8 cellular contexts compared by ENCODE assay signal in the genomic region with DNA sequence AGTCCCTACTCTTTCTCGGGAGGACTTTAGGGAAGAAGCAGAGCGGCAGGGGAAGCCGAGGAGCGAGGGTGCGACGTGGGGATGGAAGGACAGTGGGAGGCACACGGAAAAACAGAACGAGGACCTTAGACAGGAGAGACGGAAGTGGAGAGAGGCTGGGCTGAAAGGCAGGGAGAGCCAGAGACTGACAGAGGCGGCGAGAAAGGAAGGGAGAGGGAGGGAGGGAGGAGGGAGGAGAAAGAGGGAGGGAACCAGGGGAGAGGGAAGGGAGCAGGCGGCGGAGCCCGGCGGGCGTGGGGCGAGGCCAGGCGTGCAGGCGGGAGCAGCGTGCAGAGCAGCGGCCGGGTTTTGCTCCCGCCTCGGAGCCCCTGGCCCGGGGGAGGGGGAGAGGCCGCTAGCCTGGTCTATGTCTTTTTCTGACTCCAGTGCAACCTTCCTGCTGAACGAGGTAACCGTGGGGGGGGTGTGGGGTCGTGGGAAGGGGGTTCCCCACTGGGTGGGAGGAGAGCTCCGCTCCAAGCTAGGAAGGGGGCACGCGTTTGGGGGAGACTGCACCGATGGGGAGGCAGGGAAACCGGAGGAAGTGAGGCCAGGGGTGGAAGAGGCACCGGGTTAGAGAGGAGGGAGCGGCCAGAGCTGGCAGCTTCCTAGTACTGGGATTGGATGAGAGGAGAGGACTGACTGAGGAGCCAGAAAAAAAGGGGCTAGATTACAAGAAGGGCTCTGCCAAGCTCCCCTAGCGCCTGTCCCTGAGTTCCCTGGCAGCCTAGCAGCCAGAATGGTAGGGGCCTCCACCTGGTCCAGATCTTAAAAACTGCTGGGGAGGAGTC. TPM values are rescaled to one million over a fixed set of nuclear protein-coding genes. Genes with fewer than 3 reads are reported as not detected.
A peak's percentile ranks its signal among the peaks of the same experiment; 100 is the strongest.
DNase-seq lines count a peak whose midpoint lies in the region; ATAC-seq, FAIRE-seq and TF ChIP-seq lines count a peak whose summit lies in the region.

No MANE protein-coding gene starts in this region.

- DNase-seq in D721Med (ENCODE audit: insufficient read length, low spot score) (peak; percentile 55), KG1 (lab: John Stamatoyannopoulos, UW) (peak; percentile 32), Panc1 (ENCODE audit: low read depth, low spot score) (peak; percentile 48), anterior cingulate cortex (lab: John Stamatoyannopoulos, UW) (peak in 47 of 58 donors; percentile 19 to 78 (median 52)), left ventricle myocardium superior (peak; percentile 84), pons (ENCODE audit: low spot score) (peak; percentile 63)

- H3K27me3 ChIP-seq in Panc1 (ENCODE audit: control insufficient read depth, insufficient read depth, low read length), result no peaks in the 10 kb centered on the region

- peak overlapping the region; percentile 65 for H3K27ac ChIP-seq in Panc1 (ENCODE audit: low read length)

- intact Hi-C loops in Panc1 (cut with micrococcal nuclease; ENCODE audit: unreplicated experiment) (no loop called here), left ventricle myocardium superior (cut with micrococcal nuclease) (no loop called here)

- in situ Hi-C loops in Panc1 (cut with HindIII; ENCODE audit: low pct_unique_long_range_greater_than_20kb, low sequenced_read_pairs), result no loop called here

- peak overlapping the region; percentile 57 to 89 for H3K4me3 ChIP-seq in Panc1 (ENCODE audit: low read depth in 2 of 2, low read length in 2 of 2)

- peak; percentile 16 for ATAC-seq in GM21381 (IDR thresholded peaks at IDR 0.05; ENCODE audit: unreplicated experiment)
- ATAC-seq in Panc1, result peak; percentile 83
- ATAC-seq in left ventricle myocardium superior, result peak; percentile 86
- ATAC-seq in HG03565 (IDR thresholded peaks at IDR 0.05; ENCODE audit: unreplicated experiment), result no peak

- H3K9me3 ChIP-seq in Panc1 (ENCODE audit: control insufficient read depth, insufficient read depth, low read depth, low read length), result no peaks in the 10 kb centered on the region

- POLR2A ChIA-PET in Panc1 (lab: Charles Lee), result interaction anchor here (0.6 to 0.7 kb wide), 3 partner anchors 26 to 45 kb away, joined by 3 to 7 read pairs (median 6); no protein-coding TSS in a partner anchor

- H3K36me3 ChIP-seq in Panc1 (ENCODE audit: control insufficient read depth, insufficient read depth, low read length), result no peaks in the 10 kb centered on the region; the same call in 1 of the 2 replicates

- no TSS peak for BruUV-seq in Panc1 (replicated peaks; lab: Mats Ljungman, UMichigan)

- H3K4me1 ChIP-seq in Panc1 (ENCODE audit: control insufficient read depth, insufficient read depth, low read length), result peaks cover 33% of the 10 kb centered on the region

- FAIRE-seq in D721Med (lab: Jason Lieb, UNC), result no peak

- TF ChIP-seq CTCF in D721Med (IDR thresholded peaks at IDR 0.05; ENCODE audit: insufficient read depth, missing control alignments), result no peak
- TF ChIP-seq CTCF in Panc1 (IDR thresholded peaks at IDR 0.05), result no peak

- CTCF ChIA-PET in Panc1 (lab: Charles Lee), result interaction anchor here (0.6 to 1.7 kb wide), 4 partner anchors 11 to 65 kb away, joined by 3 to 7 read pairs (median 4); no protein-coding TSS in a partner anchor

RNA-seq across cellular contexts. Expression of a gene that starts 2.8 kb away (rescaled TPM):
- 40.5 TPM for total RNA-seq in Panc1 (2021; ENCODE audit: unreplicated experiment)
- polyA plus RNA-seq in Panc1 (2012; ENCODE audit: insufficient read length), result 58.5 TPM
- 4.4 TPM for total RNA-seq in left ventricle myocardium superior

RNA-seq across cellular contexts. Expression of a gene that starts 26.6 kb away (rescaled TPM):
- 24.1 TPM for total RNA-seq in Panc1 (2021; ENCODE audit: unreplicated experiment)
- 41.4 TPM for polyA plus RNA-seq in Panc1 (2012; ENCODE audit: insufficient read length)
- 57.0 TPM for total RNA-seq in left ventricle myocardium superior

RNA-seq across cellular contexts. Expression of a gene that starts 36.5 kb away (rescaled TPM):
- total RNA-seq in Panc1 (2021; ENCODE audit: unreplicated experiment) (130 TPM), left ventricle myocardium superior (36.4 TPM)
- 119 TPM for polyA plus RNA-seq in Panc1 (2012; ENCODE audit: insufficient read length)

RNA-seq across cellular contexts. Expression of a gene that starts 50.2 kb away (rescaled TPM):
- 0.44 TPM for total RNA-seq in Panc1 (2021; ENCODE audit: unreplicated experiment)
- polyA plus RNA-seq in Panc1 (2012; ENCODE audit: insufficient read length), result 0.68 TPM
- total RNA-seq in left ventricle myocardium superior, result 0.27 TPM

Comparison
In these comparisons a context has a peak if more than half of its experiments do, and no peak if none do; other contexts are left out.
1. DNase-seq: peak in every context shown above with its lines; median percentile 84 in left ventricle myocardium superior; 63 in pons; 55 in D721Med; 52 in anterior cingulate cortex; 48 in Panc1; 32 in KG1.